ENCODE assay signal across 8 cellular contexts in the genomic region with DNA sequence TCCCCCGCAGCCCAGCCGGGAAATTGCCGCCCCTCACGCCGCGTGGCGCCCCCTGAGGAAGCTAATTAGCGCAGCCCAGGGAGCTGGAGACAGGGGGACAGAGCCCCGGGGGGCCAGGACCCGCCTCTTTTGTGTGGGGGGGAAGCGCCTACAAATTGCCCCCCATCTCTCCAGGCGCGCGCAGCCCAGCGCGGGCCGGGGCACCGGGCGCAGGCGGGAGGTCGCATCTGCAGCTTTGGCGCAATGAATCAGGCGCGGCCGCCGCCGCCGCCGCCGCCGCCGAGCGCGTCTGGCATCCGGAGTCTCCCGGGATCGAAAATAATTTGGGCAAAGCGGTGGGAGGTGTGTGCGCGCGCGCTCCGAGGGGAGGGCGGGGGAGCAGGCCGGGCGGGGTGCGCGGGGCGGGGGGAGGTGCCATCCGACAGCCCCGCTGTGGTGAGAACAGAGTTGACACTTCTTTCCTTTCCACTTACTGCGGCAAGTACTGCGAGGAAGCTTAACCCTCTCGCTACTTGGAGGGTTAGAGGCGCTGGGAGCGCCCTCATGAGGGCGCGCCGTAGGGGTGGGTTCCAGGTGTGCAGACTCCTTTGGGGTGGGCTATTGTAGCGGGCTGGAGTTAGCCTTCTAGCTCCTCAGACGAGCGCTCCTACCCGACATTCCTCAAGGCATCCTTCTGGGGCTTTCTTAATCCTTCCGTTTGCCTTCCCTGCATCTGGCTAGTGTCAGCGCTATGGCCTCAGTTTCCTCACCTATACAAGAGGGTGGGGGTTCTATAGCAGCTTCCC.
DNase-seq lines count a peak whose midpoint lies in the region; ATAC-seq and TF ChIP-seq lines count a peak whose summit lies in the region.

No MANE protein-coding gene starts in this region.

- H3F3A ChIP-seq in PC-9 (ENCODE audit: insufficient read depth, low read depth) = peaks cover 7% of the 10 kb centered on the region; the same call in 1 of the 2 replicates

- intact Hi-C loops in PC-9 (cut with micrococcal nuclease; ENCODE audit: unreplicated experiment) = no loop called here

- peaks cover 5% of the 10 kb centered on the region for H3K4me1 ChIP-seq in PC-9 (replicated peaks; ENCODE audit: insufficient read depth)
- peaks cover 27% of the 10 kb centered on the region for H3K4me1 ChIP-seq in osteoblast (ENCODE audit: insufficient read depth, low read length)
- peaks cover 8% of the 10 kb centered on the region for H3K4me1 ChIP-seq in urinary bladder (ENCODE audit: insufficient read depth)

- DNase-seq in DMS 273 treated with DMSO at 0.1 percent for 48 hours (lab: John Stamatoyannopoulos, UW) (peak; percentile 62), PC-9 (peak; percentile 46 to 50), activated gamma-delta T cell treated with Interleukin-2 at 50 U/mL for 16 hours (peak; percentile 54), germinal center (ENCODE audit: low spot score) (peak; percentile 68), osteoblast (ENCODE audit: insufficient read length, low spot score, missing footprints) (peak; percentile 92)

- BruUV-seq in PC-9 (replicated peaks; lab: Mats Ljungman, UMichigan) = no TSS peak

- no peaks in the 10 kb centered on the region for H3K9me2 ChIP-seq in PC-9 (ENCODE audit: insufficient read depth)

- WGBS in urinary bladder = under 1% methylated on average over 65 of the region's 65 CpGs

- H3K27ac ChIP-seq in PC-9 = no peak overlapping the region
- H3K27ac ChIP-seq in osteoblast (ENCODE audit: low read depth, low read length) = peak overlapping the region; percentile 41
- H3K27ac ChIP-seq in urinary bladder (ENCODE audit: low read depth) = no peak overlapping the region

- peaks cover 14% of the 10 kb centered on the region for H3K27me3 ChIP-seq in PC-9 (ENCODE audit: insufficient read depth, low read depth)
- no peaks in the 10 kb centered on the region for H3K27me3 ChIP-seq in osteoblast (ENCODE audit: insufficient read depth, low read length)

- no peaks in the 10 kb centered on the region for H3K9me3 ChIP-seq in PC-9 (ENCODE audit: insufficient read depth, low read depth)
- peaks cover 3% of the 10 kb centered on the region for H3K9me3 ChIP-seq in osteoblast (ENCODE audit: low read depth, low read length)

- H3K4me2 ChIP-seq in PC-9 = peak overlapping the region; percentile 99
- H3K4me2 ChIP-seq in osteoblast (ENCODE audit: insufficient read depth, low read length) = peak overlapping the region; percentile 90

- no peak; the same call in 1 of the 2 replicates for TF ChIP-seq CTCF in PC-9 (conservative IDR thresholded peaks at IDR 0.05)
- TF ChIP-seq CTCF in osteoblast (IDR thresholded peaks at IDR 0.05; ENCODE audit: extremely low read depth, low read depth, low read length) = peak; percentile 13

- H2AFZ ChIP-seq in PC-9 (peak overlapping the region; percentile 72), osteoblast (ENCODE audit: low read length) (peak overlapping the region; percentile 68)

- POLR2A ChIA-PET in PC-9 (lab: Charles Lee; ENCODE audit: unreplicated experiment) = no interaction called here

- peak overlapping the region; percentile 71 for H3K4me3 ChIP-seq in PC-9
- H3K4me3 ChIP-seq in osteoblast (ENCODE audit: insufficient read depth, low read length) = peak overlapping the region; percentile 70
- H3K4me3 ChIP-seq in urinary bladder (ENCODE audit: low read depth, low read length) = peak overlapping the region; percentile 47

- H4K20me1 ChIP-seq in PC-9 (ENCODE audit: insufficient read depth) (no peaks in the 10 kb centered on the region), osteoblast (ENCODE audit: insufficient read depth, low read length) (no peaks in the 10 kb centered on the region)

- H3K36me3 ChIP-seq in PC-9 (ENCODE audit: low read depth) = no peaks in the 10 kb centered on the region
- H3K36me3 ChIP-seq in osteoblast (ENCODE audit: insufficient read depth, low read length) = no peaks in the 10 kb centered on the region
- H3K36me3 ChIP-seq in urinary bladder (ENCODE audit: insufficient read depth) = no peaks in the 10 kb centered on the region

- ATAC-seq in HG02938 (IDR thresholded peaks at IDR 0.05; ENCODE audit: unreplicated experiment) (peak; percentile 48), HG03159 (IDR thresholded peaks at IDR 0.05; ENCODE audit: unreplicated experiment) (no peak)

- CTCF ChIA-PET in PC-9 (lab: Charles Lee) = interaction anchor here (0.7 to 1.1 kb wide), 4 partner anchors 34 to 75 kb away, joined by 3 to 6 read pairs (median 5); a partner anchor contains a TSS

- H3K79me2 ChIP-seq in PC-9 (ENCODE audit: low read depth) (no peaks in the 10 kb centered on the region), osteoblast (ENCODE audit: insufficient read depth, low read length) (no peaks in the 10 kb centered on the region)
